In the genomic region with DNA sequence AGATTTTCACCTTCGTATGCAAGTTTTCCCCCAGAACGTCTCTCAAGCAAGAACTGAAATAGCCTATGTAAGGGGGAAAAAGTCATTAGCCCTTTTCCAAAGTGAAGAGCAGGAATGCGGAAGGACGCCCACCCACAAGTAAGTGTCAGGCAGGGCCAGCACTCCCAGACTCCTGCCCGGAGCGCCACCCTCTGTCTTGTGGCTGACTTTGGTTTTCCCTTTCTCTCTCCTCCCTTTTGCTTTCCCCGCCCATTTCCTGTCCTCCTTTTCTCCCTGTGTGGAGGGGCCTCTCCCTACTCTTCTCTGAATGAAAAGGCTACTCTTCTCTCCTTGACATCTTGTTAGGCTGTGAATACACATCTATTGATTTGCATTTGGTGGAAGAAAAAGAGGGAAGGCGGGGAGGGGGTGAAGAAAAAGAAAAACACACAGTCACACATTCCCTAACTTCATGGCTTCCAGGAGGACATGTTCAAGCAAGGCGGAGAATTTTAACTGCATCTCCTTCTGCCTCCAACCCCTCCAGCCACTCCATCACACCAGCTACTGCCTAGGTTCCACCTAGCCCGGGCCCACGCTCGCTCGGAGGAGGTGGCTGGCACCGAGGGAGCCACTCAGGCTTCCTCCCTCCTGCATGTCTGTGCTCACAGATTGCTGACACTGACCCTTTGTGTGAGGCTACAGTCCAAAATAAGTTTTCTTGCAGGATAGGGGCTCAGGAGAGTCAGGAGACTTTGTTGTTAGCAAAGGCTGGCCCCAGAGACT, we compare ENCODE assay signal across 23 cellular contexts. TPM values are rescaled to one million over a fixed set of nuclear protein-coding genes. Genes with fewer than 3 reads are reported as not detected.
DNase-seq lines count a peak whose midpoint lies in the region; FAIRE-seq and TF ChIP-seq lines count a peak whose summit lies in the region.
"Had no signal": no experiment of that assay in that cellular context is flagged by ENCODE, and none has a peak within 500 bp of the region (broad histone marks: within the 10 kb centered on the region; RNA-seq: fewer than 3 reads in every experiment).

No MANE protein-coding gene starts in this region.

- FAIRE-seq in GM12892 (lab: Jason Lieb, UNC): no peak

- H3K4me1 ChIP-seq in HUES6 (ENCODE audit: control insufficient read depth, insufficient read depth, low read length): peaks cover 51% of the 10 kb centered on the region
- H3K4me1 ChIP-seq: colonic mucosa, vagina had no signal

- peak; percentile 34 for DNase-seq in epidermal melanocyte (ENCODE audit: insufficient read length, low spot score)
- DNase-seq in left kidney (ENCODE audit: low read depth, low spot score): peak; percentile 75
- peak; percentile 73 for DNase-seq in retina
- no peak for DNase-seq in NOMO-1 treated with dmso at 0.1 percent for 144 hours (lab: John Stamatoyannopoulos, UW; ENCODE audit: unreplicated experiment)
- no peak for DNase-seq in GM12892 (ENCODE audit: insufficient read length)
- DNase-seq in glomerular visceral epithelial cell (ENCODE audit: extremely low spot score): no peak
- DNase-seq: activated CD4-positive, alpha-beta memory T cell treated with anti-CD3 and anti-CD28 coated beads, Interleukin-2, amount 10 ng/mL, durations not matched to agents 7 days and 5 days; activated gamma-delta T cell treated with Interleukin-2 at 50 U/mL for 16 hours; activated T-cell treated with anti-CD3 and anti-CD28 coated beads for 4 hours; CD4-positive, CD25-positive, alpha-beta regulatory T cell; colonic mucosa; kidney glomerular epithelial cell; mammary epithelial cell; MV-4-11; NCI-H1694; NCI-H774; posterior cingulate gyrus; SHP77; stimulated activated CD4-positive, alpha-beta T cell treated with anti-CD3 and anti-CD28 coated beads, Interleukin-1b, Interleukin-23, amount 100 ng/mL, for 48 hours; SW 1271 had no signal

- H3K36me3 ChIP-seq in HUES6 (ENCODE audit: control insufficient read depth, insufficient read depth, low read length): no peaks in the 10 kb centered on the region
- H3K36me3 ChIP-seq: colonic mucosa, vagina had no signal

- H3K27ac ChIP-seq in HUES6 (ENCODE audit: low read depth, low read length): peak overlapping the region; percentile 74
- H3K27ac ChIP-seq: colonic mucosa, KMS-11, vagina had no signal

- no peaks in the 10 kb centered on the region for H3K27me3 ChIP-seq in HUES6 (ENCODE audit: control insufficient read depth, insufficient read depth, low read length)
- H3K27me3 ChIP-seq: colonic mucosa, vagina had no signal

- peak overlapping the region; percentile 41 for H3K9ac ChIP-seq in HUES6 (ENCODE audit: low read length)
- H3K9ac ChIP-seq: KMS-11 had no signal

- H3K9me3 ChIP-seq in HUES6 (ENCODE audit: control insufficient read depth, insufficient read depth, low read depth, low read length): no peaks in the 10 kb centered on the region
- H3K9me3 ChIP-seq: colonic mucosa, vagina had no signal

- TF ChIP-seq POLR2A in GM12892 (IDR thresholded peaks at IDR 0.05; ENCODE audit: low read depth, low read length): no peak

- H3K4me3 ChIP-seq in HUES6 (ENCODE audit: low read depth, low read length): peak overlapping the region; percentile 10; the same call in 1 of the 2 replicates
- H3K4me3 ChIP-seq: colonic mucosa, vagina had no signal

RNA-seq across cellular contexts. Expression of a gene that starts 9.2 kb away (rescaled TPM):
- polyA plus RNA-seq in GM12892 (2012; ENCODE audit: missing spikeins): not detected
- polyA plus RNA-seq: CD4-positive, CD25-positive, alpha-beta regulatory T cell had no signal

Comparison
In these comparisons a context has a peak if more than half of its experiments do, and no peak if none do; other contexts are left out.
1. DNase-seq: peak in epidermal melanocyte (single experiment), left kidney (single experiment) and retina (single experiment); none in NOMO-1 treated with dmso at 0.1 percent for 144 hours (single experiment), GM12892 (single experiment) and glomerular visceral epithelial cell (single experiment).